ENCODE assay signal across 31 cellular contexts in the genomic region with DNA sequence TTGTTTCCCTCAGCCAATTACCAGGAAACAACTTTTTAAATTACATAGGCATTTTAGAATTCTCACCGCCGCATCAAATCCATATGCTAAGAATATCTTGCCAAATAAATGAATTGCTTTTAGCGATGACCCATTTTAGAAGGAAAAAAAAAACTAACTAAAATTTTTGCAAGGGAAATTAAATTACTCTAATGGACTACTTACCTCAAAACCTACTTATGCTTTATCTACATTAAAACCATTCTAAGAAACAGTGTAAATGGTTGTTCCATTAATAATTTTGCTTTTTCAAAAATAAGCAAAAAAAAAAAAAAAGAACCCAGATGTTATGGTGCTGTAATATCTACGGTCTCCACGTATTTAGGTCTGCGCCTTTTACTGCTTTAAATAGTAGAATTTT. TPM values are rescaled to one million over a fixed set of nuclear protein-coding genes. Genes with fewer than 3 reads are reported as not detected.
DNase-seq lines count a peak whose midpoint lies in the region; ATAC-seq and TF ChIP-seq lines count a peak whose summit lies in the region.
"Had no signal": no experiment of that assay in that cellular context is flagged by ENCODE, and none has a peak within 500 bp of the region (broad histone marks: within the 10 kb centered on the region; RNA-seq: fewer than 3 reads in every experiment).

No MANE protein-coding gene starts in this region.

- no peaks in the 10 kb centered on the region for H3K9me2 ChIP-seq in SK-N-SH

- no peak for TF ChIP-seq RAD21 in SK-N-SH (IDR thresholded peaks at IDR 0.05; ENCODE audit: low read length)

- no peaks in the 10 kb centered on the region for H3K79me2 ChIP-seq in SK-N-SH (ENCODE audit: insufficient read depth)

- H3K27ac Mint-ChIP-seq in immature natural killer cell = no peak overlapping the region
- H3K27ac Mint-ChIP-seq: B cell; CD14-positive monocyte; CD4-positive, alpha-beta memory T cell; CD4-positive, alpha-beta T cell; CD4-positive, CD25-positive, alpha-beta regulatory T cell; CD8-positive, alpha-beta memory T cell; CD8-positive, alpha-beta T cell had no signal

- H3K4me3 Mint-ChIP-seq in immature natural killer cell = no peak overlapping the region
- H3K4me3 Mint-ChIP-seq: B cell; CD14-positive monocyte; CD4-positive, alpha-beta memory T cell; CD4-positive, alpha-beta T cell; CD4-positive, CD25-positive, alpha-beta regulatory T cell; CD8-positive, alpha-beta memory T cell; CD8-positive, alpha-beta T cell had no signal

- ATAC-seq in SK-N-SH treated with all-trans-retinoic acid at 6 μM for 48 hours (no peak), GM19023 (IDR thresholded peaks at IDR 0.05; ENCODE audit: unreplicated experiment) (no peak)
- ATAC-seq: A549; CD8-positive, alpha-beta T cell had no signal

- POLR2A ChIA-PET in SK-N-SH (lab: Yijun Ruan, JAX) = no interaction called here

- no peak overlapping the region for H3K4me3 ChIP-seq in SK-N-SH (ENCODE audit: low read depth in 2 of 2, low read length in 1 of 2)
- H3K4me3 ChIP-seq: A549; BLaER1; BLaER1 treated with 17β-estradiol and CSF1 and Interleukin-3, amounts not matched to agents 10 nM and 100 nM had no signal

- H3K36me3 ChIP-seq in SK-N-SH (replicated peaks in 1 of 2; ENCODE audit: control insufficient read depth in 1 of 2, insufficient read depth in 2 of 2, low read length in 1 of 2) = no peaks in the 10 kb centered on the region
- H3K36me3 ChIP-seq: BE2C; BLaER1; BLaER1 treated with 17β-estradiol and CSF1 and Interleukin-3, amounts not matched to agents 10 nM and 100 nM had no signal

- H3K9ac ChIP-seq in SK-N-SH = no peak overlapping the region
- H3K9ac ChIP-seq: BLaER1; BLaER1 treated with 17β-estradiol and CSF1 and Interleukin-3, amounts not matched to agents 10 nM and 100 nM had no signal

- H3K4me2 ChIP-seq in SK-N-SH = no peak overlapping the region
- H3K4me2 ChIP-seq: A549, BLaER1 had no signal

- peaks cover 5% of the 10 kb centered on the region for H3F3A ChIP-seq in SK-N-SH (replicated peaks; ENCODE audit: insufficient read depth)

- no peaks in the 10 kb centered on the region for H4K20me1 ChIP-seq in SK-N-SH (ENCODE audit: insufficient read depth)
- H4K20me1 ChIP-seq: BLaER1; BLaER1 treated with 17β-estradiol and CSF1 and Interleukin-3, amounts not matched to agents 10 nM and 100 nM had no signal

- peaks cover 0 to 7% (median 1%) of the 10 kb centered on the region in 6 donors for H3K9me3 Mint-ChIP-seq in immature natural killer cell

- H3K27me3 Mint-ChIP-seq in immature natural killer cell (ENCODE audit: low read depth in 3 of 3) = peaks cover 4 to 8% (median 6%) of the 10 kb centered on the region in 3 donors

- no peak overlapping the region for H3K27ac ChIP-seq in SK-N-SH (ENCODE audit: low read depth in 2 of 2, low read length in 1 of 2)
- H3K27ac ChIP-seq: 22Rv1; A549; BLaER1; BLaER1 treated with 17β-estradiol and CSF1 and Interleukin-3, amounts not matched to agents 10 nM and 100 nM; C4-2B had no signal

- WGBS in SK-N-SH (ENCODE audit: low lambda C conversion rate) = 61% methylated on average over 6 of the region's 6 CpGs

- no peaks in the 10 kb centered on the region for H3K27me3 ChIP-seq in SK-N-SH (ENCODE audit: insufficient read depth)
- H3K27me3 ChIP-seq: BE2C, BLaER1 had no signal

- DNase-seq in NCI-H446 treated with DMSO at 0.1 percent for 48 hours (lab: John Stamatoyannopoulos, UW) (peak; percentile 3), NCI-H446 (lab: John Stamatoyannopoulos, UW) (no peak), SK-N-SH (peak; percentile 15), immature natural killer cell (no peak)
- DNase-seq: 8988T; ACHN; BE2C; Caco-2; Calu3; CD4-positive, alpha-beta memory T cell; CD4-positive, alpha-beta T cell; CD4-positive, CD25-positive, alpha-beta regulatory T cell; CD8-positive, alpha-beta memory T cell; CD8-positive, alpha-beta T cell; COR-L47; DMS 273 treated with DMSO at 0.1 percent for 48 hours; DMS153; DMS53; DMS79; DMS79 treated with DMSO at 0.1 percent for 48 hours; DND-41; EL had no signal

- CTCF ChIA-PET in SK-N-SH (lab: Yijun Ruan, JAX) = interaction anchor here (0.6 to 2.0 kb wide), 2 partner anchors 26 to 979 kb away, joined by 3 to 6 read pairs; no protein-coding TSS in a partner anchor

- no peak for TF ChIP-seq CTCF in SK-N-SH (IDR thresholded peaks at IDR 0.05)

- 0 out of 2 replicates have a peak, but pooled peaks cover 6% of the 10 kb centered on the region for H3K9me3 ChIP-seq in SK-N-SH
- H3K9me3 ChIP-seq: A549, BE2C had no signal

- H3K4me1 ChIP-seq in SK-N-SH (ENCODE audit: control insufficient read depth in 1 of 2, insufficient read depth in 2 of 2, low read depth in 1 of 2, low read length in 1 of 2) = peaks cover 0 to 16% of the 10 kb centered on the region in 2 experiments; a peak in 2 of 4 replicates
- H3K4me1 ChIP-seq: BLaER1, Caco-2 had no signal

- TF ChIP-seq EP300 in SK-N-SH (IDR thresholded peaks at IDR 0.05; ENCODE audit: borderline replicate concordance in 1 of 2, low read depth in 1 of 2, low read length in 1 of 2) = 0 out of 4 replicates have a peak, but pooled peaks of 1 of the 2 experiments have one; percentile 15

- H3K4me1 Mint-ChIP-seq in immature natural killer cell = no peaks in the 10 kb centered on the region
- H3K4me1 Mint-ChIP-seq: B cell; CD4-positive, alpha-beta memory T cell; CD4-positive, CD25-positive, alpha-beta regulatory T cell; CD8-positive, alpha-beta memory T cell had no signal

- H2AFZ ChIP-seq in SK-N-SH (ENCODE audit: low read depth) = no peak overlapping the region

- H3K36me3 Mint-ChIP-seq in immature natural killer cell = no peaks in the 10 kb centered on the region
- H3K36me3 Mint-ChIP-seq: CD14-positive monocyte; CD4-positive, CD25-positive, alpha-beta regulatory T cell; CD8-positive, alpha-beta T cell had no signal

TF ChIP-seq in SK-N-SH, 30 proteins besides CTCF, POLR2A, EP300 and RAD21:
- peak; percentile 40; the same call in 1 of the 2 replicates for TF ChIP-seq RCOR1 (IDR thresholded peaks at IDR 0.05; ENCODE audit: low read length)
- TF ChIP-seq, protein P1, sequence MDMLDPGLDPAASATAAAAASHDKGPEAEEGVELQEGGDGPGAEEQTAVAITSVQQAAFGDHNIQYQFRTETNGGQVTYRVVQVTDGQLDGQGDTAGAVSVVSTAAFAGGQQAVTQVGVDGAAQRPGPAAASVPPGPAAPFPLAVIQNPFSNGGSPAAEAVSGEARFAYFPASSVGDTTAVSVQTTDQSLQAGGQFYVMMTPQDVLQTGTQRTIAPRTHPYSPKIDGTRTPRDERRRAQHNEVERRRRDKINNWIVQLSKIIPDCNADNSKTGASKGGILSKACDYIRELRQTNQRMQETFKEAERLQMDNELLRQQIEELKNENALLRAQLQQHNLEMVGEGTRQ (IDR thresholded peaks at IDR 0.05; ENCODE audit: borderline replicate concordance, low read depth, low read length) = no peak
- TF ChIP-seq FOSL2 (IDR thresholded peaks at IDR 0.05; ENCODE audit: borderline replicate concordance, low read depth) = no peak
- TF ChIP-seq CHD2 (IDR thresholded peaks at IDR 0.05; ENCODE audit: low read length, partially characterized antibody) = peak; percentile 32
- no peak for TF ChIP-seq GABPA (IDR thresholded peaks at IDR 0.05; ENCODE audit: low read depth)

TF ChIP-seq in SK-N-SH treated with all-trans-retinoic acid at 6 μM for 48 hours, 23 proteins besides CTCF, POLR2A, EP300 and RAD21 (continues in another document):
- TF ChIP-seq SNAI2 (CRISPR knock-in tag; IDR thresholded peaks at IDR 0.05) (no peak), BACH2 (CRISPR knock-in tag; IDR thresholded peaks at IDR 0.05; ENCODE audit: borderline replicate concordance) (no peak), ZNF8 (CRISPR knock-in tag; IDR thresholded peaks at IDR 0.05) (no peak)
- TF ChIP-seq, protein P2, sequence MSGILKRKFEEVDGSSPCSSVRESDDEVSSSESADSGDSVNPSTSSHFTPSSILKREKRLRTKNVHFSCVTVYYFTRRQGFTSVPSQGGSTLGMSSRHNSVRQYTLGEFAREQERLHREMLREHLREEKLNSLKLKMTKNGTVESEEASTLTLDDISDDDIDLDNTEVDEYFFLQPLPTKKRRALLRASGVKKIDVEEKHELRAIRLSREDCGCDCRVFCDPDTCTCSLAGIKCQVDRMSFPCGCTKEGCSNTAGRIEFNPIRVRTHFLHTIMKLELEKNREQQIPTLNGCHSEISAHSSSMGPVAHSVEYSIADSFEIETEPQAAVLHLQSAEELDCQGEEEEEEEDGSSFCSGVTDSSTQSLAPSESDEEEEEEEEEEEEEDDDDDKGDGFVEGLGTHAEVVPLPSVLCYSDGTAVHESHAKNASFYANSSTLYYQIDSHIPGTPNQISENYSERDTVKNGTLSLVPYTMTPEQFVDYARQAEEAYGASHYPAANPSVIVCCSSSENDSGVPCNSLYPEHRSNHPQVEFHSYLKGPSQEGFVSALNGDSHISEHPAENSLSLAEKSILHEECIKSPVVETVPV (CRISPR knock-in tag; IDR thresholded peaks at IDR 0.05) = no peak
- TF ChIP-seq, protein P3, sequence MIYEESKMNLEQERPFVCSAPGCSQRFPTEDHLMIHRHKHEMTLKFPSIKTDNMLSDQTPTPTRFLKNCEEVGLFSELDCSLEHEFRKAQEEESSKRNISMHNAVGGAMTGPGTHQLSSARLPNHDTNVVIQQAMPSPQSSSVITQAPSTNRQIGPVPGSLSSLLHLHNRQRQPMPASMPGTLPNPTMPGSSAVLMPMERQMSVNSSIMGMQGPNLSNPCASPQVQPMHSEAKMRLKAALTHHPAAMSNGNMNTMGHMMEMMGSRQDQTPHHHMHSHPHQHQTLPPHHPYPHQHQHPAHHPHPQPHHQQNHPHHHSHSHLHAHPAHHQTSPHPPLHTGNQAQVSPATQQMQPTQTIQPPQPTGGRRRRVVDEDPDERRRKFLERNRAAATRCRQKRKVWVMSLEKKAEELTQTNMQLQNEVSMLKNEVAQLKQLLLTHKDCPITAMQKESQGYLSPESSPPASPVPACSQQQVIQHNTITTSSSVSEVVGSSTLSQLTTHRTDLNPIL (CRISPR knock-in tag; IDR thresholded peaks at IDR 0.05; ENCODE audit: low read depth) = no peak

RNA-seq across cellular contexts. Expression of a gene that starts 27.4 kb away (rescaled TPM):
- polyA plus RNA-seq in SK-N-SH (2012; rRNA removed) (14.1 and 20.7 TPM in 2 replicates), immature natural killer cell (under 1 TPM in 1 of 3 donors, not detected in 2; 0.18 TPM)
- 7.3 and 9.8 TPM in 2 replicates for polyA plus RNA-seq in SK-N-SH (2012; cell fraction: cytosol; rRNA removed)
- 17.1 and 62.5 TPM in 2 replicates for polyA plus RNA-seq in SK-N-SH (2012; cell fraction: nucleus; rRNA removed)
- polyA plus RNA-seq: CD8-positive, alpha-beta memory T cell had no signal

Comparison
In these comparisons a context has a peak if more than half of its experiments do, and no peak if none do; other contexts are left out.
1. DNase-seq: peak in NCI-H446 treated with DMSO at 0.1 percent for 48 hours (single experiment) and SK-N-SH (single experiment); none in NCI-H446 (0 of 2) and immature natural killer cell (0 of 3).
2. RNA of a gene that starts 27.4 kb away (polyA plus RNA-seq): 7.3 to 62.5 TPM in SK-N-SH; 0.18 TPM in immature natural killer cell; every median in the first group is over 4 times any median in the second.